ENCODE assay signal across 28 cellular contexts in genomic region chr3:28130836-28131235, GRCh38.
"Had no signal": no experiment of that assay in that cellular context is flagged by ENCODE, and none has a peak within 500 bp of the region (broad histone marks: within the 10 kb centered on the region; RNA-seq: fewer than 3 reads in every experiment).

No MANE protein-coding gene starts in this region.

- H3K36me3 Mint-ChIP-seq: immature natural killer cell; mesothelial cell of epicardium; naive B cell; natural killer cell; stimulated activated naive B cell treated with anti-CD40 and anti-IgM and Interleukin-4, amounts not matched to agents 10 μg/mL and 1 μg/mL and 100 μg/mL, for 72 hours had no signal

- H3K9me3 ChIP-seq: left lung, lower lobe of right lung, ovary, right atrium auricular region, stomach, testis, thyroid gland, transverse colon, upper lobe of left lung had no signal

- H3K27me3 Mint-ChIP-seq: naive B cell; progenitor cell of endocrine pancreas; stimulated activated naive B cell treated with anti-CD40 and anti-IgM and Interleukin-4, amounts not matched to agents 10 μg/mL and 1 μg/mL and 100 μg/mL, for 72 hours had no signal

- H3K36me3 ChIP-seq: left lung, lower lobe of right lung, ovary, right atrium auricular region, stomach, thyroid gland, transverse colon, upper lobe of left lung had no signal

- H3K4me1 Mint-ChIP-seq: immature natural killer cell, natural killer cell, nephron progenitor cell had no signal

- H3K27ac Mint-ChIP-seq: immature natural killer cell; mesothelial cell of epicardium; natural killer cell; nephron progenitor cell; progenitor cell of endocrine pancreas; stimulated activated naive B cell treated with anti-CD40 and anti-IgM and Interleukin-4, amounts not matched to agents 10 μg/mL and 1 μg/mL and 100 μg/mL, for 72 hours had no signal

- H3K9me3 Mint-ChIP-seq: immature natural killer cell; mesothelial cell of epicardium; natural killer cell; nephron progenitor cell; stimulated activated naive B cell treated with anti-CD40 and anti-IgM and Interleukin-4, amounts not matched to agents 10 μg/mL and 1 μg/mL and 100 μg/mL, for 72 hours had no signal

- H3K4me3 ChIP-seq: left lung, lower lobe of right lung, ovary, right atrium auricular region, skin epidermis, stomach, testis, thyroid gland, transverse colon, upper lobe of left lung had no signal

- FAIRE-seq: islet of Langerhans, kidney had no signal

- H3K27ac ChIP-seq: left lung, lower lobe of right lung, ovary, right atrium auricular region, skin epidermis, stomach, testis, thyroid gland, transverse colon, upper lobe of left lung had no signal

- DNase-seq: hypothalamus; immature natural killer cell; kidney; left colon; left lung; lower lobe of right lung; mammary epithelial cell; mesenchymal stem cell; naive B cell; natural killer cell; nephron progenitor cell; ovary; stimulated activated CD4-positive, alpha-beta T cell treated with anti-CD3 and anti-CD28 coated beads, Interleukin-12 subunit alpha, Interleukin-12 subunit beta, amount 100 ng/mL, for 4 hours; stimulated activated CD4-positive, alpha-beta T cell treated with anti-CD3 and anti-CD28 coated beads, Interleukin-15, amount 100 ng/mL, for 24 hours; stimulated activated CD4-positive, alpha-beta T cell treated with anti-CD3 and anti-CD28 coated beads, Interleukin-2, amount 100 ng/mL, for 24 hours; stimulated activated CD4-positive, alpha-beta T cell treated with anti-CD3 and anti-CD28 coated beads, Interleukin-4, amount 100 ng/mL, for 1 hour; stimulated activated naive B cell treated with anti-CD40 and anti-IgM and Interleukin-4, amounts not matched to agents 10 μg/mL and 1 μg/mL and 100 μg/mL, for 72 hours; stimulated activated naive CD8-positive, alpha-beta T cell treated with anti-CD3 and anti-CD28 coated beads, Interleukin-15, Interleukin-2, amounts not matched to agents 100 U/mL and 50 U/mL, for 24 hours; stomach; testis; thyroid gland; transverse colon; upper lobe of left lung had no signal

- H3K4me1 ChIP-seq: left lung, lower lobe of right lung, right atrium auricular region, stomach, thyroid gland, upper lobe of left lung had no signal

- H3K27me3 ChIP-seq: left lung, ovary, right atrium auricular region, stomach, testis, thyroid gland, transverse colon, upper lobe of left lung had no signal

- H3K4me3 Mint-ChIP-seq: immature natural killer cell; mesothelial cell of epicardium; naive B cell; natural killer cell; nephron progenitor cell; stimulated activated naive B cell treated with anti-CD40 and anti-IgM and Interleukin-4, amounts not matched to agents 10 μg/mL and 1 μg/mL and 100 μg/mL, for 72 hours had no signal
